In genomic region chr6:39312912-39313525, GRCh38 we compare ENCODE assay signal across 13 cellular contexts. TPM values are rescaled to one million over a fixed set of nuclear protein-coding genes. Genes with fewer than 3 reads are reported as not detected.
DNase-seq lines count a peak whose midpoint lies in the region; ATAC-seq and TF ChIP-seq lines count a peak whose summit lies in the region.
"Had no signal": no experiment of that assay in that cellular context is flagged by ENCODE, and none has a peak within 500 bp of the region (broad histone marks: within the 10 kb centered on the region; RNA-seq: fewer than 3 reads in every experiment).

No MANE protein-coding gene starts in this region.

- H3K27ac ChIP-seq in breast epithelium (no peak overlapping the region), mammary epithelial cell (ENCODE audit: insufficient read depth, low read depth, low read length) (no peak overlapping the region), esophagus muscularis mucosa (replicated peaks in 1 of 4) (no peak overlapping the region), vagina (no peak overlapping the region)

- CTCF ChIA-PET in mammary epithelial cell (lab: Charles Lee; ENCODE audit: low non-redundant PET) = no interaction called here

- TF ChIP-seq POLR2A in breast epithelium (IDR thresholded peaks at IDR 0.05) (no peak), esophagus muscularis mucosa (IDR thresholded peaks at IDR 0.05; ENCODE audit: low read depth) (no peak), vagina (IDR thresholded peaks at IDR 0.05) (no peak)

- no peak for DNase-seq in breast epithelium (ENCODE audit: low spot score in 2 of 2)
- no peak for DNase-seq in mammary epithelial cell
- no peak for DNase-seq in esophagus muscularis mucosa (ENCODE audit: extremely low spot score)
- no peak for DNase-seq in naive thymus-derived CD8-positive, alpha-beta T cell
- no peak for DNase-seq in vagina (ENCODE audit: extremely low spot score in 2 of 2)
- DNase-seq in activated naive CD4-positive, alpha-beta T cell treated with anti-CD3 and anti-CD28 coated beads, Interleukin-2, amount 50 U/mL, for 72 hours (ENCODE audit: low spot score in 2 of 2) = no peak
- no peak for DNase-seq in activated CD8-positive, alpha-beta memory T cell treated with anti-CD3 and anti-CD28 coated beads, Interleukin-2, amount 50 U/mL, for 48 hours
- DNase-seq: KBM-7, NCI-H2107 had no signal

- H3K27me3 Mint-ChIP-seq in naive thymus-derived CD8-positive, alpha-beta T cell = peaks cover 17 to 55% (median 49%) of the 10 kb centered on the region in 5 donors

- no peak overlapping the region for H3K27ac Mint-ChIP-seq in naive thymus-derived CD8-positive, alpha-beta T cell
- H3K27ac Mint-ChIP-seq in activated naive CD4-positive, alpha-beta T cell treated with anti-CD3 and anti-CD28 coated beads, Interleukin-2, amount 50 U/mL, for 72 hours = no peak overlapping the region
- H3K27ac Mint-ChIP-seq: memory B cell had no signal

- peak overlapping the region in 7 of 10 donors; percentile 10 to 66 (median 52) for H3K4me3 Mint-ChIP-seq in naive thymus-derived CD8-positive, alpha-beta T cell

- intact Hi-C loops in breast epithelium (cut with DNase I; ENCODE audit: low total_unique reads) (loop anchor here (5.0 kb wide), 1 partner anchor 146 kb away; no protein-coding TSS in a partner anchor), mammary epithelial cell (cut with micrococcal nuclease) (no loop called here), esophagus muscularis mucosa (cut with DNase I) (no loop called here), vagina (cut with DNase I) (no loop called here)

- BruUV-seq in mammary epithelial cell (replicated peaks; lab: Mats Ljungman, UMichigan) = no TSS peak

- H3K4me3 ChIP-seq in breast epithelium = peak overlapping the region in 2 of 3 donors; percentile 46 to 57
- no peak overlapping the region for H3K4me3 ChIP-seq in mammary epithelial cell (replicated peaks in 1 of 3; ENCODE audit: insufficient read depth in 1 of 3, low read depth in 2 of 3, low read length in 3 of 3)
- H3K4me3 ChIP-seq in esophagus muscularis mucosa = peak overlapping the region; percentile 36 to 43 (median 39)
- peak overlapping the region; percentile 19 to 22 for H3K4me3 ChIP-seq in vagina

- H3K9me3 ChIP-seq in breast epithelium (no peaks in the 10 kb centered on the region), mammary epithelial cell (replicated peaks; ENCODE audit: insufficient read depth, low read length) (no peaks in the 10 kb centered on the region), esophagus muscularis mucosa (peaks cover 0 to 4% (median 0%) of the 10 kb centered on the region in 4 donors), vagina (no peaks in the 10 kb centered on the region)

- peaks cover 2 to 12% (median 6%) of the 10 kb centered on the region in 4 donors for H3K4me1 Mint-ChIP-seq in naive thymus-derived CD8-positive, alpha-beta T cell
- H3K4me1 Mint-ChIP-seq: central memory CD8-positive, alpha-beta T cell had no signal

- no peak overlapping the region for H3K9ac ChIP-seq in mammary epithelial cell (ENCODE audit: insufficient read depth, low read length)

- H3K36me3 ChIP-seq in breast epithelium (no peaks in the 10 kb centered on the region), mammary epithelial cell (ENCODE audit: insufficient read depth, low read length) (no peaks in the 10 kb centered on the region), esophagus muscularis mucosa (no peaks in the 10 kb centered on the region), vagina (no peaks in the 10 kb centered on the region)

- H2AFZ ChIP-seq in mammary epithelial cell (ENCODE audit: low read depth, low read length) = no peak overlapping the region

- H3K36me3 Mint-ChIP-seq in naive thymus-derived CD8-positive, alpha-beta T cell = no peaks in the 10 kb centered on the region
- no peaks in the 10 kb centered on the region for H3K36me3 Mint-ChIP-seq in activated naive CD4-positive, alpha-beta T cell treated with anti-CD3 and anti-CD28 coated beads, Interleukin-2, amount 50 U/mL, for 72 hours
- H3K36me3 Mint-ChIP-seq: memory B cell had no signal

- no peaks in the 10 kb centered on the region for H4K20me1 ChIP-seq in mammary epithelial cell (ENCODE audit: insufficient read depth, low read length)

- H3K79me2 ChIP-seq in mammary epithelial cell (ENCODE audit: insufficient read depth, low read length) = no peaks in the 10 kb centered on the region

- H3K27me3 ChIP-seq in breast epithelium = peaks cover 0 to 45% of the 10 kb centered on the region in 2 donors
- peaks cover 18% of the 10 kb centered on the region for H3K27me3 ChIP-seq in mammary epithelial cell (ENCODE audit: insufficient read depth, low read length)
- H3K27me3 ChIP-seq in esophagus muscularis mucosa = peaks cover 0 to 67% (median 21%) of the 10 kb centered on the region in 4 donors
- H3K27me3 ChIP-seq in vagina = peaks cover 5% of the 10 kb centered on the region

- peaks cover 0 to 4% of the 10 kb centered on the region in 2 donors for H3K4me1 ChIP-seq in breast epithelium
- no peaks in the 10 kb centered on the region for H3K4me1 ChIP-seq in mammary epithelial cell (ENCODE audit: insufficient read depth, low read length)
- H3K4me1 ChIP-seq in esophagus muscularis mucosa = peaks cover 11 to 21% (median 18%) of the 10 kb centered on the region in 4 donors
- peaks cover 18% of the 10 kb centered on the region for H3K4me1 ChIP-seq in vagina

- in situ Hi-C loops in mammary epithelial cell (cut with MboI; ENCODE audit: low sequenced_read_pairs in 2 of 2) = loop anchor here (25.0 kb wide), 2 partner anchors 426 to 451 kb away; no protein-coding TSS in a partner anchor

- no peaks in the 10 kb centered on the region for H3K9me3 Mint-ChIP-seq in naive thymus-derived CD8-positive, alpha-beta T cell
- no peaks in the 10 kb centered on the region for H3K9me3 Mint-ChIP-seq in activated naive CD4-positive, alpha-beta T cell treated with anti-CD3 and anti-CD28 coated beads, Interleukin-2, amount 50 U/mL, for 72 hours
- H3K9me3 Mint-ChIP-seq: central memory CD8-positive, alpha-beta T cell; memory B cell had no signal

- POLR2A ChIA-PET in naive thymus-derived CD8-positive, alpha-beta T cell (lab: Charles Lee) = no interaction called here

- TF ChIP-seq CTCF in breast epithelium (IDR thresholded peaks at IDR 0.05) = no peak
- TF ChIP-seq CTCF in mammary epithelial cell (conservative IDR thresholded peaks at IDR 0.05 in 1 of 2, IDR thresholded peaks at IDR 0.05 in 1 of 2; ENCODE audit: extremely low read depth in 1 of 2, insufficient read depth in 1 of 2, low read depth in 1 of 2, low read length in 2 of 2) = no peak
- no peak for TF ChIP-seq CTCF in esophagus muscularis mucosa (IDR thresholded peaks at IDR 0.05)
- TF ChIP-seq CTCF in vagina (IDR thresholded peaks at IDR 0.05) = no peak

- no peak for TF ChIP-seq EP300 in esophagus muscularis mucosa (IDR thresholded peaks at IDR 0.05)

- ATAC-seq in naive thymus-derived CD8-positive, alpha-beta T cell = no peak
- no peak for ATAC-seq in HG02840 (IDR thresholded peaks at IDR 0.05; ENCODE audit: low FRiP score, unreplicated experiment)
- no peak for ATAC-seq in activated naive CD4-positive, alpha-beta T cell treated with anti-CD3 and anti-CD28 coated beads, Interleukin-2, amount 50 U/mL, for 72 hours

- WGBS in mammary epithelial cell (ENCODE audit: low coverage, missing lambda C conversion rate) = 26% methylated on average over 21 of the region's 45 CpGs
- 32% methylated on average over 20 of the region's 45 CpGs for WGBS in esophagus muscularis mucosa

- H3K4me2 ChIP-seq in mammary epithelial cell (ENCODE audit: insufficient read depth, low read depth, low read length) = no peak overlapping the region

- dilution Hi-C loops in mammary epithelial cell (cut with HindIII; ENCODE audit: low sequenced_read_pairs) = no loop called here

RNA-seq across cellular contexts. Expression of gene KCNK17, which starts 1.2 kb away (rescaled TPM):
- 1 to 10 TPM in 1 of 3 donors, under 1 TPM in 2; 0.16 to 3.2 (median 0.33) TPM for total RNA-seq in breast epithelium
- 10 to 100 TPM in 1 of 2 donors, not detected in 1; 13.0 TPM for total RNA-seq in mammary epithelial cell
- not detected for polyA plus RNA-seq in mammary epithelial cell
- polyA minus RNA-seq in mammary epithelial cell = not detected
- under 1 TPM in 1 of 4 donors, not detected in 3; 0.17 TPM for total RNA-seq in esophagus muscularis mucosa
- total RNA-seq in naive thymus-derived CD8-positive, alpha-beta T cell = not detected
- polyA plus RNA-seq in naive thymus-derived CD8-positive, alpha-beta T cell = not detected
- total RNA-seq in vagina = not detected
- total RNA-seq in activated naive CD4-positive, alpha-beta T cell treated with anti-CD3 and anti-CD28 coated beads, Interleukin-2, amount 50 U/mL, for 72 hours = not detected
- polyA plus RNA-seq: AG04450 had no signal

RNA-seq across cellular contexts. Expression of gene KCNK16, which starts 9.5 kb away (rescaled TPM):
- not detected for total RNA-seq in breast epithelium
- not detected for total RNA-seq in mammary epithelial cell
- not detected for polyA plus RNA-seq in mammary epithelial cell
- not detected for polyA minus RNA-seq in mammary epithelial cell
- total RNA-seq in esophagus muscularis mucosa = not detected
- total RNA-seq in naive thymus-derived CD8-positive, alpha-beta T cell = not detected
- not detected for polyA plus RNA-seq in naive thymus-derived CD8-positive, alpha-beta T cell
- total RNA-seq in vagina = not detected
- not detected for total RNA-seq in activated naive CD4-positive, alpha-beta T cell treated with anti-CD3 and anti-CD28 coated beads, Interleukin-2, amount 50 U/mL, for 72 hours
- polyA plus RNA-seq: AG04450 had no signal

Comparison
In these comparisons a context has a peak if more than half of its experiments do, and no peak if none do; other contexts are left out.
1. H3K4me3 ChIP-seq: peak in breast epithelium (2 of 3), esophagus muscularis mucosa (4 of 4) and vagina (2 of 2); none in mammary epithelial cell (0 of 3).